18 cellular contexts compared by ENCODE assay signal in the genomic region with DNA sequence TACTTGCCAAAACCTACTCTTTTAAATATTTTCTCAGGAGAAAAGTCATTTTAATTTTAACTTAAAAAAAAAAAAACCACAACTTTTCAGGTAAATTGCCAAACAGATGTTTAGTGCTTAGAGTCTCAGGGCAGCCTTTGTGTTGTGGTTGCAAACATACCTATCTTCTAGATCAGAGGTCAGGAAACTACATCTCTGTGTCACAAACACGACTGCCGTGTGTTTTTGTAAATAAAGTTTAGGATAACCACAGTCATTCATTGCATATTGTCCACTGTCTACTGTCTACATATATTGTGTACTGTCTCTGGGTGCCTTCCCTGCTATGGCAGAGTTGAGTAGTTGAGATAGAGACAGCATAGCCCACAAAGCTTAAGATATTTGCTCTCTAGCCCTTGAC. TPM values are rescaled to one million over a fixed set of nuclear protein-coding genes. Genes with fewer than 3 reads are reported as not detected.
A peak's percentile ranks its signal among the peaks of the same experiment; 100 is the strongest.
DNase-seq lines count a peak whose midpoint lies in the region; ATAC-seq and TF ChIP-seq lines count a peak whose summit lies in the region.
"Had no signal": no experiment of that assay in that cellular context is flagged by ENCODE, and none has a peak within 500 bp of the region (broad histone marks: within the 10 kb centered on the region; RNA-seq: fewer than 3 reads in every experiment).

No MANE protein-coding gene starts in this region.

- peak; percentile 59 for DNase-seq in activated CD4-positive, alpha-beta T cell treated with anti-CD3 and anti-CD28 coated beads, Interleukin-2, amount 10 ng/mL, durations not matched to agents 7 days and 5 days
- DNase-seq in activated CD4-positive, alpha-beta T cell treated with anti-CD3 and anti-CD28 coated beads, Interleukin-2, amount 50 U/mL, for 48 hours = no peak
- DNase-seq in amniotic epithelial cell (ENCODE audit: low read depth) (peak; percentile 18), C1 segment of cervical spinal cord (lab: John Stamatoyannopoulos, UW) (no peak), heart right ventricle (no peak)
- DNase-seq in naive thymus-derived CD8-positive, alpha-beta T cell = peak in 4 of 10 donors; percentile 19 to 60 (median 49)
- DNase-seq: activated CD4-positive, CD25-positive, alpha-beta regulatory T cell treated with anti-CD3 and anti-CD28 coated beads, Interleukin-2, amount 50 U/mL, for 72 hours; COR-L47; GF-D8; GOT3; islet precursor cell; NCI-H345; spleen had no signal

- H3K9me2 ChIP-seq in Loucy (replicated peaks; ENCODE audit: low read depth, low read length) = no peaks in the 10 kb centered on the region

- H3K9me3 ChIP-seq in Loucy (ENCODE audit: insufficient read depth, low read depth, low read length) (no peaks in the 10 kb centered on the region), heart right ventricle (no peaks in the 10 kb centered on the region)
- H3K9me3 ChIP-seq: spleen, vagina had no signal

- TF ChIP-seq CTCF in Loucy (conservative IDR thresholded peaks at IDR 0.05; ENCODE audit: low read length) (no peak), heart right ventricle (IDR thresholded peaks at IDR 0.05) (no peak)

- peaks cover 3% of the 10 kb centered on the region for H3K36me3 Mint-ChIP-seq in activated CD4-positive, alpha-beta T cell treated with anti-CD3 and anti-CD28 coated beads, Interleukin-2, amount 10 ng/mL, durations not matched to agents 7 days and 5 days (ENCODE audit: low read depth)
- H3K36me3 Mint-ChIP-seq in naive thymus-derived CD8-positive, alpha-beta T cell = peaks cover 0 to 4% (median 0%) of the 10 kb centered on the region in 3 donors

- no peak overlapping the region for H3K9ac ChIP-seq in Loucy (ENCODE audit: low read depth, low read length, poor library complexity, severe bottlenecking)
- H3K9ac ChIP-seq: parathyroid adenoma had no signal

- H3K27me3 Mint-ChIP-seq in activated CD4-positive, alpha-beta T cell treated with anti-CD3 and anti-CD28 coated beads, Interleukin-2, amount 10 ng/mL, durations not matched to agents 7 days and 5 days = peaks cover 22% of the 10 kb centered on the region
- no peaks in the 10 kb centered on the region for H3K27me3 Mint-ChIP-seq in naive thymus-derived CD8-positive, alpha-beta T cell

- H2AFZ ChIP-seq in Loucy (ENCODE audit: low read length) = no peak overlapping the region
- H2AFZ ChIP-seq: parathyroid adenoma had no signal

- no peaks in the 10 kb centered on the region for H4K20me1 ChIP-seq in Loucy (ENCODE audit: insufficient read depth, low read length, poor library complexity, severe bottlenecking)

- POLR2A ChIA-PET in activated CD4-positive, alpha-beta T cell treated with anti-CD3 and anti-CD28 coated beads, Interleukin-2, amount 10 ng/mL, durations not matched to agents 7 days and 5 days (lab: Charles Lee) = no interaction called here
- POLR2A ChIA-PET in naive thymus-derived CD8-positive, alpha-beta T cell (lab: Charles Lee) = interaction anchor here (0.9 kb wide), 1 partner anchor 8 kb away, joined by 3 read pairs; no protein-coding TSS in a partner anchor

- H3K4me2 ChIP-seq in Loucy (ENCODE audit: low read depth, low read length, poor library complexity, severe bottlenecking) = peak overlapping the region; percentile 91

- no peak overlapping the region for H3K27ac ChIP-seq in heart right ventricle
- H3K27ac ChIP-seq: parathyroid adenoma, vagina had no signal

- intact Hi-C loops in heart right ventricle (cut with DNase I) = loop anchor here in 1 of 10 donors (5.0 kb wide), 1 partner anchor 45 kb away; no protein-coding TSS in a partner anchor

- no peaks in the 10 kb centered on the region for H3K79me2 ChIP-seq in Loucy (ENCODE audit: insufficient read depth, low read length)
- H3K79me2 ChIP-seq: parathyroid adenoma had no signal

- H3K4me1 ChIP-seq in Loucy (ENCODE audit: insufficient read depth, low read length, poor library complexity, severe bottlenecking) = peaks cover 46% of the 10 kb centered on the region
- peaks cover 0 to 28% (median 19%) of the 10 kb centered on the region in 9 donors for H3K4me1 ChIP-seq in heart right ventricle
- H3K4me1 ChIP-seq: parathyroid adenoma, vagina had no signal

- no peaks in the 10 kb centered on the region for H3K9me3 Mint-ChIP-seq in activated CD4-positive, alpha-beta T cell treated with anti-CD3 and anti-CD28 coated beads, Interleukin-2, amount 10 ng/mL, durations not matched to agents 7 days and 5 days
- no peaks in the 10 kb centered on the region for H3K9me3 Mint-ChIP-seq in naive thymus-derived CD8-positive, alpha-beta T cell
- H3K9me3 Mint-ChIP-seq: IgD-negative memory B cell had no signal

- WGBS in heart right ventricle, 2 donors = 89 to 95% methylated on average over 2 of the region's 2 CpGs

- H3K4me1 Mint-ChIP-seq in activated CD4-positive, alpha-beta T cell treated with anti-CD3 and anti-CD28 coated beads, Interleukin-2, amount 10 ng/mL, durations not matched to agents 7 days and 5 days = peaks cover 60% of the 10 kb centered on the region
- peaks cover 25 to 58% (median 46%) of the 10 kb centered on the region in 4 donors for H3K4me1 Mint-ChIP-seq in naive thymus-derived CD8-positive, alpha-beta T cell

- ATAC-seq in naive thymus-derived CD8-positive, alpha-beta T cell = peak; percentile 29 to 69
- no peak for ATAC-seq in GM21825 (IDR thresholded peaks at IDR 0.05; ENCODE audit: unreplicated experiment)
- no peak for ATAC-seq in heart right ventricle

- H3K27me3 ChIP-seq in Loucy (ENCODE audit: insufficient read depth, low read length, poor library complexity, severe bottlenecking) (no peaks in the 10 kb centered on the region), heart right ventricle (no peaks in the 10 kb centered on the region)
- H3K27me3 ChIP-seq: spleen, vagina had no signal

- H3K4me3 ChIP-seq in Loucy (ENCODE audit: low read length, poor library complexity, severe bottlenecking) (peak overlapping the region; percentile 71), heart right ventricle (no peak overlapping the region)
- H3K4me3 ChIP-seq: spleen, vagina had no signal

- H3K27ac Mint-ChIP-seq in activated CD4-positive, alpha-beta T cell treated with anti-CD3 and anti-CD28 coated beads, Interleukin-2, amount 10 ng/mL, durations not matched to agents 7 days and 5 days = peak overlapping the region; percentile 61
- peak overlapping the region; percentile 20 to 94 (median 82) for H3K27ac Mint-ChIP-seq in naive thymus-derived CD8-positive, alpha-beta T cell

- H3K36me3 ChIP-seq in Loucy (ENCODE audit: insufficient read depth, low read length) = no peaks in the 10 kb centered on the region
- H3K36me3 ChIP-seq in heart right ventricle = no peaks in the 10 kb centered on the region
- H3K36me3 ChIP-seq: spleen, vagina had no signal

- CTCF ChIA-PET in activated CD4-positive, alpha-beta T cell treated with anti-CD3 and anti-CD28 coated beads, Interleukin-2, amount 10 ng/mL, durations not matched to agents 7 days and 5 days (lab: Charles Lee) = interaction anchor here (0.6 kb wide), 1 partner anchor 331 kb away, joined by 3 read pairs; no protein-coding TSS in a partner anchor

- peak overlapping the region; percentile 50 for H3K4me3 Mint-ChIP-seq in activated CD4-positive, alpha-beta T cell treated with anti-CD3 and anti-CD28 coated beads, Interleukin-2, amount 10 ng/mL, durations not matched to agents 7 days and 5 days
- H3K4me3 Mint-ChIP-seq in naive thymus-derived CD8-positive, alpha-beta T cell = peak overlapping the region in 9 of 10 donors; percentile 34 to 87 (median 79)

- peaks cover 11% of the 10 kb centered on the region for H3F3A ChIP-seq in Loucy (ENCODE audit: low read depth)

RNA-seq across cellular contexts. Expression of a gene that starts 48.9 kb away (rescaled TPM):
- 10 to 100 TPM; 66.4 to 69.8 TPM for total RNA-seq in activated CD4-positive, alpha-beta T cell treated with anti-CD3 and anti-CD28 coated beads, Interleukin-2, amount 10 ng/mL, durations not matched to agents 7 days and 5 days
- 100 to 1,000 TPM; 189 to 206 TPM for total RNA-seq in naive thymus-derived CD8-positive, alpha-beta T cell
- 10 to 100 TPM; 47.7 to 94.7 (median 62.4) TPM for polyA plus RNA-seq in naive thymus-derived CD8-positive, alpha-beta T cell
- 10 to 100 TPM; 30.0 to 55.8 (median 44.2) TPM for total RNA-seq in heart right ventricle
- 10 to 100 TPM in 1 of 2 donors, 1 to 10 TPM in 1; 6.4 to 10.1 TPM for polyA plus RNA-seq in heart right ventricle

Comparison
In these comparisons a context has a peak if more than half of its experiments do, and no peak if none do; other contexts are left out.
1. DNase-seq: peak in activated CD4-positive, alpha-beta T cell treated with anti-CD3 and anti-CD28 coated beads, Interleukin-2, amount 10 ng/mL, durations not matched to agents 7 days and 5 days (single experiment) and amniotic epithelial cell (single experiment); none in activated CD4-positive, alpha-beta T cell treated with anti-CD3 and anti-CD28 coated beads, Interleukin-2, amount 50 U/mL, for 48 hours (0 of 2), C1 segment of cervical spinal cord (0 of 14) and heart right ventricle (0 of 2).
2. ATAC-seq: peak in naive thymus-derived CD8-positive, alpha-beta T cell (2 of 2); none in GM21825 (single experiment) and heart right ventricle (0 of 8).